20 cellular contexts compared by ENCODE assay signal in the genomic region with DNA sequence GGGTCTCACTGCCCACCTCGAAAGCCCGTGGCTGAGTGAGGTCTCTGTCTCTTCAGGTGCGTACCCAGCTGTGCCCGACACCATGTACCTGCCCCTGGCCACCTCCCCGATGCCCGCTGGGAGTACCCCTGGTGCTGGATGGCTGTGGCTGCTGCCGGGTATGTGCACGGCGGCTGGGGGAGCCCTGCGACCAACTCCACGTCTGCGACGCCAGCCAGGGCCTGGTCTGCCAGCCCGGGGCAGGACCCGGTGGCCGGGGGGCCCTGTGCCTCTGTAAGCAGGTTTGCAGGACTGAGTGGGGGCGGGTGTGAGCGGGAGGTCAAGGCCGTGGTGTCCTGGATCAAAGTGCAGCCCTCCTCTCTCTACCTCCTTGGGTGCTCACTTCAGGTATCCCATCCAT. TPM values are rescaled to one million over a fixed set of nuclear protein-coding genes. Genes with fewer than 3 reads are reported as not detected.
DNase-seq lines count a peak whose midpoint lies in the region; ATAC-seq, FAIRE-seq and TF ChIP-seq lines count a peak whose summit lies in the region.
"Had no signal": no experiment of that assay in that cellular context is flagged by ENCODE, and none has a peak within 500 bp of the region (broad histone marks: within the 10 kb centered on the region; RNA-seq: fewer than 3 reads in every experiment).

No MANE protein-coding gene starts in this region.

- no peak overlapping the region for H3K4ac ChIP-seq in neuronal stem cell (ENCODE audit: low read length)

- H2BK12ac ChIP-seq in neuronal stem cell (ENCODE audit: low read length), result no peak overlapping the region

- POLR2A ChIA-PET in RWPE1 (lab: Yijun Ruan, JAX; ENCODE audit: low non-redundant PET), result no interaction called here

- peak; percentile 92 for FAIRE-seq in urothelium cell line (lab: Jason Lieb, UNC)
- FAIRE-seq: GM18507, TTC549 had no signal

- no peak overlapping the region for H2AK5ac ChIP-seq in neuronal stem cell (ENCODE audit: low read depth, low read length)

- H3K14ac ChIP-seq in neuronal stem cell (ENCODE audit: low read length), result peak overlapping the region; percentile 87

- H3K4me1 ChIP-seq in neuronal stem cell (ENCODE audit: control insufficient read depth in 2 of 2, insufficient read depth in 1 of 2, low read depth in 1 of 2, low read length in 2 of 2), result peaks cover 0 to 4% of the 10 kb centered on the region in 2 donors
- H3K4me1 ChIP-seq: Caco-2, prostate gland had no signal

- H3K23ac ChIP-seq in neuronal stem cell (ENCODE audit: low read depth, low read length, poor library complexity), result no peak overlapping the region

- H3K36me3 ChIP-seq in neuronal stem cell (replicated peaks in 1 of 2; ENCODE audit: control insufficient read depth in 2 of 2, insufficient read depth in 2 of 2, low read length in 2 of 2), result no peaks in the 10 kb centered on the region
- H3K36me3 ChIP-seq: prostate gland had no signal

- peaks cover 0 to 8% (median 0%) of the 10 kb centered on the region in 3 experiments for H3K27me3 ChIP-seq in neuronal stem cell (ENCODE audit: control insufficient read depth in 3 of 3, insufficient read depth in 3 of 3, low read depth in 1 of 3, low read length in 3 of 3)

- no peak overlapping the region for H2BK5ac ChIP-seq in neuronal stem cell (ENCODE audit: low read length)

- no peak for ATAC-seq in HG03460 (IDR thresholded peaks at IDR 0.05; ENCODE audit: unreplicated experiment)

- no peak overlapping the region for H3K18ac ChIP-seq in neuronal stem cell (ENCODE audit: low read length)

- peak overlapping the region; percentile 90 for H3K27ac ChIP-seq in RWPE1
- peak overlapping the region; percentile 97 for H3K27ac ChIP-seq in coronary artery
- H3K27ac ChIP-seq in neuronal stem cell (replicated peaks; ENCODE audit: low read length), result no peak overlapping the region

- TF ChIP-seq CTCF in RWPE1 (conservative IDR thresholded peaks at IDR 0.05; ENCODE audit: low read depth) (no peak), coronary artery (IDR thresholded peaks at IDR 0.05) (no peak)

- WGBS in neuronal stem cell (ENCODE audit: extremely low coverage in 2 of 2, insufficient read length in 2 of 2, insufficient replicate concordance in 1 of 2), 2 donors, result no CpG with 5 or more reads among the region's 19 CpGs

- H3K4me2 ChIP-seq in neuronal stem cell (ENCODE audit: insufficient read depth, low read length, poor library complexity, severe bottlenecking), result no peak overlapping the region

- H2BK120ac ChIP-seq in neuronal stem cell (ENCODE audit: low read depth, low read length), result no peak overlapping the region

- no peaks in the 10 kb centered on the region for H3K79me1 ChIP-seq in neuronal stem cell (ENCODE audit: low read depth, low read length)

- no peak overlapping the region for H2BK15ac ChIP-seq in neuronal stem cell (ENCODE audit: low read length)

- no peak overlapping the region for H4K91ac ChIP-seq in neuronal stem cell (ENCODE audit: low read depth, low read length, poor library complexity)

- H3K9ac ChIP-seq in neuronal stem cell (ENCODE audit: low read depth, low read length, poor library complexity), result no peak overlapping the region

- no peaks in the 10 kb centered on the region for H3K9me3 ChIP-seq in neuronal stem cell (replicated peaks in 1 of 2; ENCODE audit: control insufficient read depth in 2 of 2, insufficient read depth in 1 of 2, low read depth in 1 of 2, low read length in 2 of 2)
- H3K9me3 ChIP-seq: Caco-2, prostate gland had no signal

- H3K4me3 ChIP-seq in coronary artery (peak overlapping the region; percentile 47), neuronal stem cell (ENCODE audit: low read length in 2 of 2) (no peak overlapping the region)
- H3K4me3 ChIP-seq: prostate gland had no signal

- H2AFZ ChIP-seq in neuronal stem cell (ENCODE audit: low read length), result no peak overlapping the region

- no peak overlapping the region for H4K8ac ChIP-seq in neuronal stem cell (ENCODE audit: low read depth, low read length)

- CTCF ChIA-PET in RWPE1 (lab: Yijun Ruan, JAX), result no interaction called here

- DNase-seq in RWPE1 (ENCODE audit: low spot score) (no peak), coronary artery (ENCODE audit: low spot score) (no peak), neuronal stem cell (ENCODE audit: low spot score) (no peak), urothelium cell line (ENCODE audit: low spot score) (no peak), SIG-M5 (lab: John Stamatoyannopoulos, UW) (no peak), mesenteric fat pad (ENCODE audit: low spot score) (no peak)
- DNase-seq: activated CD4-positive, alpha-beta T cell treated with anti-CD3 and anti-CD28 coated beads for 48 hours; Caco-2; EL; Karpas-422; NCI-H1048; NCI-H2081; NCI-H510A treated with DMSO at 0.1 percent for 48 hours; RPMI8226 had no signal

RNA-seq across cellular contexts. Expression of a gene that starts 4.7 kb away (rescaled TPM):
- polyA plus RNA-seq in neuronal stem cell (2013, experiment 1 of 2), result not detected
- not detected for polyA plus RNA-seq in neuronal stem cell (2013, experiment 2 of 2)
- total RNA-seq in mesenteric fat pad, result 51.5 TPM
- total RNA-seq: activated T-helper 2 cell treated with anti-CD3 and anti-CD28 coated beads, Interferon-gamma antibody, Interleukin-2, Interleukin-4, amounts not matched to agents 10 μg/mL and 5 μg/mL and 100 μg/mL, durations not matched to agents 14 hours and 24 hours and 36 hours; Caco-2; HT-29 had no signal

RNA-seq across cellular contexts. Expression of a gene that starts 25.8 kb away (rescaled TPM):
- 0.08 TPM for polyA plus RNA-seq in neuronal stem cell (2013, experiment 1 of 2)
- polyA plus RNA-seq in neuronal stem cell (2013, experiment 2 of 2), result 0.04 TPM
- 3.1 TPM for total RNA-seq in mesenteric fat pad
- total RNA-seq: HT-29 had no signal
